ENCODE assay signal across 12 cellular contexts in the genomic region with DNA sequence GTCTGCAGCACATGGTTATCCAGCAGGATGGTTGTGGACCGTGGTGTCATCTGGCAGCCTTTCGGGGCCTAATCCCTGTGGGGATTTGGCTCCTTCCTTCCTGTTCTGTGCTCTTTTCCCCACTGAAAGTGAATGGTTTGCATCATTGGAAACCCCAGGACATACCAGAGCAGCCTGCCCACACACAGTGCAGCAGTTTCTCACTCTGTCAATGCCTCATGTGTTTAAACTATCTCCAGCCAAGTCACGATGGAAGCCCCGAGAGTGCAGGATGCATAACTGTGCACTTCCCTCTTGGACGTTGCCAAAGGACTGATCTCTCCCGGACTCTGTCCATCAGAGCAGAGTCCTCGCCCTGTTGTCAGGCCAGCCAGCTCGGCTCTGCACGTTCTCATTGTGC. TPM values are rescaled to one million over a fixed set of nuclear protein-coding genes. Genes with fewer than 3 reads are reported as not detected.
DNase-seq lines count a peak whose midpoint lies in the region; ATAC-seq, FAIRE-seq and TF ChIP-seq lines count a peak whose summit lies in the region.
"Had no signal": no experiment of that assay in that cellular context is flagged by ENCODE, and none has a peak within 500 bp of the region (broad histone marks: within the 10 kb centered on the region; RNA-seq: fewer than 3 reads in every experiment).

No MANE protein-coding gene starts in this region.

- H3K9me3 ChIP-seq in SJSA1 (replicated peaks) = no peaks in the 10 kb centered on the region

- TF ChIP-seq CTCF in AG09309 (IDR thresholded peaks at IDR 0.05; ENCODE audit: control insufficient read depth, insufficient read depth, low read depth, low read length, missing control alignments) (no peak), foreskin fibroblast (IDR thresholded peaks at IDR 0.05; ENCODE audit: low read depth, low read length) (no peak), omental fat pad (IDR thresholded peaks at IDR 0.05) (no peak)

- peak; percentile 73 for DNase-seq in AG09309 (ENCODE audit: low read depth)
- DNase-seq in SJSA1 (ENCODE audit: low read depth in 1 of 2, low spot score in 2 of 2) = peak; percentile 80 to 82
- peak; percentile 90 to 94 for DNase-seq in foreskin fibroblast
- DNase-seq in omental fat pad (ENCODE audit: low spot score) = no peak
- DNase-seq in COR-L47 (lab: John Stamatoyannopoulos, UW) = no peak
- no peak for DNase-seq in GM12892 (ENCODE audit: insufficient read length)
- no peak for DNase-seq in T-helper 9 cell
- no peak for DNase-seq in NCI-H1436 (lab: John Stamatoyannopoulos, UW)
- DNase-seq: natural killer cell, NCI-H1930 had no signal

- H3K4me3 ChIP-seq in AG09309 (ENCODE audit: control insufficient read depth, low read depth, low read length) = no peak overlapping the region
- no peak overlapping the region for H3K4me3 ChIP-seq in SJSA1
- H3K4me3 ChIP-seq in foreskin fibroblast (ENCODE audit: low read depth in 1 of 2, low read length in 2 of 2) = no peak overlapping the region

- no peaks in the 10 kb centered on the region for H3K27me3 ChIP-seq in SJSA1 (replicated peaks)

- no peak for FAIRE-seq in GM12892 (lab: Jason Lieb, UNC)

- peak overlapping the region; percentile 30 for H3K27ac ChIP-seq in SJSA1
- H3K27ac ChIP-seq: HL-60 had no signal

- no peak for TF ChIP-seq POLR2A in GM12892 (IDR thresholded peaks at IDR 0.05; ENCODE audit: low read depth, low read length)

- peaks cover 50% of the 10 kb centered on the region for H3K36me3 ChIP-seq in SJSA1

- ATAC-seq in omental fat pad (ENCODE audit: low FRiP score) = peak; percentile 77
- ATAC-seq: natural killer cell had no signal

- peaks cover 21% of the 10 kb centered on the region for H3K4me1 ChIP-seq in SJSA1 (replicated peaks)

RNA-seq across cellular contexts. Expression of gene AMN, which starts 29.0 kb away (rescaled TPM):
- not detected in 2 replicates for total RNA-seq in SJSA1 (2014; rRNA removed; shearing (Covaris generic))
- total RNA-seq in omental fat pad = 1 to 10 TPM in 2 of 4 donors, under 1 TPM in 2; 0.72 to 2.7 (median 1.7) TPM
- polyA plus RNA-seq in GM12892 (2012; ENCODE audit: missing spikeins) = 0.15 TPM
- total RNA-seq: RPMI7951 had no signal

Comparison
In these comparisons a context has a peak if more than half of its experiments do, and no peak if none do; other contexts are left out.
1. DNase-seq: peak in AG09309 (single experiment), SJSA1 (2 of 2) and foreskin fibroblast (2 of 2); none in omental fat pad (single experiment), COR-L47 (single experiment), GM12892 (single experiment), T-helper 9 cell (single experiment) and NCI-H1436 (single experiment).